ENCODE assay signal across 14 cellular contexts in the genomic region with DNA sequence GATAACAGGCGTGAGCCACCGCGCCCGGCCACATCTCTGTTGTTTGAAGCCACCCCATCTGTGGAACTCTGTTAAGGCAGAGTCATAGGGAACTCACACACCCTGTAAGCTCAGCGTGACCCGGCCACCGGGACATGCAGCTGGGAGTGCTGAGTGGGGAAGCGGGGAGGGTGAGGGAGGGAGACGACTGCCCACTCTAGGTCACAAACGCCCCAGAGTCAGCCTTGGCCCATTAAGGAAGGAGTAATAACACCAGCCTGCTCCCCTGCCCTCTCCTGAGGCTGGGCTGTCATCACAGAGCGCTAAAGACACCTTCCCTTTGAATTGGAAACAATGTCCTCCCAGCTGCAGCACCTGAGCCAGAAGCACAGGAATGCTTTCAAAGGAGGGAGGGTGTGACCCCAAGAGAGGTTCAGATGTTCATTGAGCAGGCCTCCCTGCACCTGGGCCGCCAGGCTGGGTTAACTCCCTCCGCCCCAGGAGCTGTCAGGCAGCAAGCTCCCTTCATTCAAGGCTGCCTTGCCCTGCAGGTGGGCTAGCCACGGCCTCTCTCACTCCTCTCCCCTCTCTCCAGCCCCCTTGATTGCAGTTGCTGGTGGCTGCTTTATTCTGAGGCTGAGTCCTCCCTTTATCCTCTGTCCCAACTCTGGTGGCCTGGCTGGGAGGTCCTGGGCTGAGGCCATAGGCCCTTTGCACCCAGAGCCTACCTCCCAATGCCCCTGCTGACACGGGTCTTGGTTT.
DNase-seq lines count a peak whose midpoint lies in the region; ATAC-seq and TF ChIP-seq lines count a peak whose summit lies in the region.
"Had no signal": no experiment of that assay in that cellular context is flagged by ENCODE, and none has a peak within 500 bp of the region (broad histone marks: within the 10 kb centered on the region; RNA-seq: fewer than 3 reads in every experiment).

No MANE protein-coding gene starts in this region.

- H3K27me3 Mint-ChIP-seq in H9 (ENCODE audit: low read depth): no peaks in the 10 kb centered on the region; the same call in 1 of the 2 replicates
- peaks cover 6% of the 10 kb centered on the region for H3K27me3 Mint-ChIP-seq in nephron progenitor cell (ENCODE audit: low read depth, poor library complexity)

- H2BK5ac ChIP-seq in H9 (ENCODE audit: insufficient read length, low read length): no peak overlapping the region

- H3K23me2 ChIP-seq in H9 (ENCODE audit: insufficient read length, low read depth, low read length, poor library complexity, severe bottlenecking): no peaks in the 10 kb centered on the region

- H3K27ac Mint-ChIP-seq in H9: 0 out of 7 replicates have a peak overlapping the region, but pooled peaks of 2 of the 3 experiments have one; percentile 27 to 48
- no peak overlapping the region for H3K27ac Mint-ChIP-seq in nephron progenitor cell

- no peak overlapping the region for H3K14ac ChIP-seq in H9 (ENCODE audit: insufficient read depth, low read length)

- H4K20me1 ChIP-seq in H9 (ENCODE audit: control insufficient read depth, insufficient read depth, insufficient read length): no peaks in the 10 kb centered on the region

- no peaks in the 10 kb centered on the region for H3K79me2 ChIP-seq in H9 (ENCODE audit: insufficient read depth, low read length)

- no CpG with 5 or more reads among the region's 15 CpGs for WGBS in H9 (ENCODE audit: extremely low coverage, insufficient read length, low lambda C conversion rate)

- H3K4me1 Mint-ChIP-seq in H9 (peaks cover 14 to 48% of the 10 kb centered on the region in 2 experiments), nephron progenitor cell (peaks cover 73% of the 10 kb centered on the region)

- no peak overlapping the region for H3K23ac ChIP-seq in H9 (ENCODE audit: insufficient read length, low read depth, low read length)

- no peaks in the 10 kb centered on the region for H3K79me1 ChIP-seq in H9 (ENCODE audit: insufficient read depth, low read depth, low read length, poor library complexity, severe bottlenecking)

- no peak overlapping the region for H3K56ac ChIP-seq in H9 (ENCODE audit: insufficient read length, low read depth, low read length)

- no peaks in the 10 kb centered on the region for H3K36me3 Mint-ChIP-seq in H9 (ENCODE audit: insufficient read depth in 1 of 3, low read depth in 3 of 3)
- no peaks in the 10 kb centered on the region for H3K36me3 Mint-ChIP-seq in nephron progenitor cell (ENCODE audit: low read depth)

- H2AK5ac ChIP-seq in H9 (ENCODE audit: insufficient read length, low read length): no peak overlapping the region

- H2BK20ac ChIP-seq in H9 (ENCODE audit: low read depth, low read length, poor library complexity, severe bottlenecking): no peak overlapping the region

- no peak overlapping the region for H3K4ac ChIP-seq in H9 (ENCODE audit: low read depth, low read length)

- DNase-seq in COLO668 (lab: John Stamatoyannopoulos, UW; ENCODE audit: unreplicated experiment): peak; percentile 41
- peak; percentile 56 for DNase-seq in H9
- DNase-seq in ecto neural progenitor cell (ENCODE audit: low spot score): peak; percentile 64
- DNase-seq in nephron progenitor cell: peak; percentile 28
- no peak for DNase-seq in kidney tubule cell (ENCODE audit: low spot score)
- DNase-seq in putamen (ENCODE audit: low spot score): no peak
- DNase-seq: GDM1, hippocampal formation had no signal

- no peak overlapping the region for H3K27ac ChIP-seq in H9 (ENCODE audit: insufficient read length, low read depth, low read length)
- H3K27ac ChIP-seq: HL-60, skin epidermis, tibial nerve had no signal

- no peak overlapping the region for H3K18ac ChIP-seq in H9 (ENCODE audit: insufficient read length, low read depth, low read length)

- TF ChIP-seq CTCF in H9 (conservative IDR thresholded peaks at IDR 0.05): no peak
- TF ChIP-seq CTCF in nephron progenitor cell (IDR thresholded peaks at IDR 0.05): no peak

- no peak overlapping the region for H3K4me2 ChIP-seq in H9 (ENCODE audit: insufficient read depth, insufficient read length, low read length)

- ATAC-seq in HG02884 (IDR thresholded peaks at IDR 0.05; ENCODE audit: unreplicated experiment) (no peak), GM18858 (IDR thresholded peaks at IDR 0.05; ENCODE audit: unreplicated experiment) (no peak)
- ATAC-seq: GM12878 had no signal

- H3K9me3 Mint-ChIP-seq in H9 (no peaks in the 10 kb centered on the region; a peak in 1 of 5 replicates), nephron progenitor cell (no peaks in the 10 kb centered on the region)

- H3K4me3 Mint-ChIP-seq in H9: no peak overlapping the region
- no peak overlapping the region for H3K4me3 Mint-ChIP-seq in nephron progenitor cell

- H2BK120ac ChIP-seq in H9 (ENCODE audit: low read depth, low read length, poor library complexity, severe bottlenecking): no peak overlapping the region

- H2BK12ac ChIP-seq in H9 (ENCODE audit: insufficient read length, low read depth, low read length): no peak overlapping the region

- H2BK15ac ChIP-seq in H9 (ENCODE audit: low read depth, low read length): no peak overlapping the region

- H3K9ac ChIP-seq in H9 (ENCODE audit: extremely low read depth, insufficient read length, low read length): no peak overlapping the region

- H3K4me1 ChIP-seq in H9 (ENCODE audit: insufficient read depth, low read length): no peaks in the 10 kb centered on the region
- H3K4me1 ChIP-seq: tibial nerve had no signal

- H4K91ac ChIP-seq in H9 (ENCODE audit: insufficient read length, low read depth, low read length): no peak overlapping the region

- no peaks in the 10 kb centered on the region for H3K9me3 ChIP-seq in H9 (ENCODE audit: control insufficient read depth, low read depth, low read length)

- H3T11ph ChIP-seq in H9 (ENCODE audit: low read length): no peak overlapping the region

- H4K8ac ChIP-seq in H9 (replicated peaks; ENCODE audit: insufficient read length, low read depth, low read length): no peak overlapping the region

- H4K5ac ChIP-seq in H9 (ENCODE audit: insufficient read length, low read depth, low read length): no peak overlapping the region

- no peaks in the 10 kb centered on the region for H3K27me3 ChIP-seq in H9 (ENCODE audit: insufficient read depth, low read length)
- H3K27me3 ChIP-seq: tibial nerve had no signal

- H2AFZ ChIP-seq in H9 (ENCODE audit: low read length): no peak overlapping the region

Comparison
In these comparisons a context has a peak if more than half of its experiments do, and no peak if none do; other contexts are left out.
1. DNase-seq: peak in COLO668 (single experiment), H9 (single experiment), ecto neural progenitor cell (single experiment) and nephron progenitor cell (single experiment); none in kidney tubule cell (single experiment) and putamen (single experiment).